ENCODE assay signal across 28 cellular contexts in the genomic region with DNA sequence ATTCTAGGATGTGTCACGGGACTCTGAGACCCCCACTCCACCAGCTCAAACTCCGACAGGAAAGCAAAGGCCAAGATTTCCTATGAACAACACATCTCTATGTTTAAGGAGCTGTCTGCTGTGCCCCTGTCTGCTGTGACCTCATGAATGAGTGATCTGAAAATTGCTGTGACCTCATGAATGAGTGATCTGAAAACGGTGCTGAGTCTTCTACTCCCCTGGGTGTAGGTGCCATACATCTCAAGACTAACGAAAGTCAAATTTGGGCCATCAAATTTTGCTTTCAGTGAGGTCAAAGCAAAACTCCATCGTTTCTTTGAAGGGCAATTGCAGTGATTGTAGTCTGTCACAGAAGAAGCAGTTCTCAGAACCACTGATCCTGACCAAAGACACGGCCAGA.
DNase-seq lines count a peak whose midpoint lies in the region; ATAC-seq lines count a peak whose summit lies in the region.
"Had no signal": no experiment of that assay in that cellular context is flagged by ENCODE, and none has a peak within 500 bp of the region (broad histone marks: within the 10 kb centered on the region; RNA-seq: fewer than 3 reads in every experiment).

No MANE protein-coding gene starts in this region.

- H3K36me3 Mint-ChIP-seq in stimulated activated naive B cell treated with anti-CD40 and anti-IgM and Interleukin-4, amounts not matched to agents 10 μg/mL and 1 μg/mL and 100 μg/mL, for 72 hours: no peaks in the 10 kb centered on the region
- H3K36me3 Mint-ChIP-seq: activated naive CD4-positive, alpha-beta T cell treated with anti-CD3 and anti-CD28 coated beads, Interleukin-2, amount 50 U/mL, for 24 hours; mesothelial cell of epicardium; naive B cell had no signal

- peaks cover 0 to 1% of the 10 kb centered on the region in 2 donors for H3K9me3 Mint-ChIP-seq in stimulated activated naive B cell treated with anti-CD40 and anti-IgM and Interleukin-4, amounts not matched to agents 10 μg/mL and 1 μg/mL and 100 μg/mL, for 72 hours
- H3K9me3 Mint-ChIP-seq: activated naive CD4-positive, alpha-beta T cell treated with anti-CD3 and anti-CD28 coated beads, Interleukin-2, amount 50 U/mL, for 24 hours; mesothelial cell of epicardium; naive B cell had no signal

- H3K27ac Mint-ChIP-seq in stimulated activated naive B cell treated with anti-CD40 and anti-IgM and Interleukin-4, amounts not matched to agents 10 μg/mL and 1 μg/mL and 100 μg/mL, for 72 hours: peak overlapping the region; percentile 1
- H3K27ac Mint-ChIP-seq: activated naive CD4-positive, alpha-beta T cell treated with anti-CD3 and anti-CD28 coated beads, Interleukin-2, amount 50 U/mL, for 24 hours; GM23338; HFFc6; mesothelial cell of epicardium had no signal

- DNase-seq in stimulated activated naive B cell treated with anti-CD40 and anti-IgM and Interleukin-4, amounts not matched to agents 10 μg/mL and 1 μg/mL and 100 μg/mL, for 72 hours: no peak
- DNase-seq in stimulated activated naive CD4-positive, alpha-beta T cell treated with Interleukin-2 at 50 U/mL for 16 hours (lab: John Stamatoyannopoulos, UW): no peak
- no peak for DNase-seq in GM19238 (ENCODE audit: insufficient read length, low spot score)
- no peak for DNase-seq in HuH-7 (ENCODE audit: low spot score)
- DNase-seq: activated CD4-positive, alpha-beta T cell treated with anti-CD3 and anti-CD28 coated beads for 48 hours; activated T-cell treated with anti-CD3 and anti-CD28 coated beads for 4 hours; amygdala; brain microvascular endothelial cell; dorsolateral prefrontal cortex; foreskin melanocyte; heart left ventricle; HFFc6; IMR-90; naive B cell; NCI-H1048; NCI-H1694; posterior cingulate gyrus; stimulated activated CD4-positive, alpha-beta T cell treated with anti-CD3 and anti-CD28 coated beads, Interleukin-1b, Interleukin-23, amount 100 ng/mL, for 48 hours; stimulated activated CD8-positive, alpha-beta memory T cell treated with anti-CD3 and anti-CD28 coated beads, Interleukin-4, amount 100 ng/mL, for 48 hours; T-helper 9 cell; trophoblast cell; WERI-Rb-1 had no signal

- H3K4me1 Mint-ChIP-seq in stimulated activated naive B cell treated with anti-CD40 and anti-IgM and Interleukin-4, amounts not matched to agents 10 μg/mL and 1 μg/mL and 100 μg/mL, for 72 hours: peaks cover 31 to 61% of the 10 kb centered on the region in 2 donors
- H3K4me1 Mint-ChIP-seq: activated naive CD4-positive, alpha-beta T cell treated with anti-CD3 and anti-CD28 coated beads, Interleukin-2, amount 50 U/mL, for 24 hours; GM23338 had no signal

- ATAC-seq in GM18868 (IDR thresholded peaks at IDR 0.05; ENCODE audit: unreplicated experiment): peak; percentile 28
- ATAC-seq in GM21526 (IDR thresholded peaks at IDR 0.05; ENCODE audit: low FRiP score, unreplicated experiment): peak; percentile 31
- peak; percentile 27 for ATAC-seq in HG03520 (IDR thresholded peaks at IDR 0.05; ENCODE audit: unreplicated experiment)
- ATAC-seq in stimulated activated naive B cell treated with anti-CD40 and anti-IgM and Interleukin-4, amounts not matched to agents 10 μg/mL and 1 μg/mL and 100 μg/mL, for 72 hours (replicated peaks): no peak
- ATAC-seq: GM23338, heart left ventricle had no signal

- no peak overlapping the region for H3K4me3 Mint-ChIP-seq in stimulated activated naive B cell treated with anti-CD40 and anti-IgM and Interleukin-4, amounts not matched to agents 10 μg/mL and 1 μg/mL and 100 μg/mL, for 72 hours
- H3K4me3 Mint-ChIP-seq: activated naive CD4-positive, alpha-beta T cell treated with anti-CD3 and anti-CD28 coated beads, Interleukin-2, amount 50 U/mL, for 24 hours; GM23338; HFFc6; mesothelial cell of epicardium; naive B cell had no signal

- no peaks in the 10 kb centered on the region for H3K27me3 Mint-ChIP-seq in stimulated activated naive B cell treated with anti-CD40 and anti-IgM and Interleukin-4, amounts not matched to agents 10 μg/mL and 1 μg/mL and 100 μg/mL, for 72 hours
- H3K27me3 Mint-ChIP-seq: naive B cell had no signal

Comparison
In these comparisons a context has a peak if more than half of its experiments do, and no peak if none do; other contexts are left out.
1. ATAC-seq: peak in GM18868 (single experiment), GM21526 (single experiment) and HG03520 (single experiment); none in stimulated activated naive B cell treated with anti-CD40 and anti-IgM and Interleukin-4, amounts not matched to agents 10 μg/mL and 1 μg/mL and 100 μg/mL, for 72 hours (0 of 2).